16 cellular contexts compared by ENCODE assay signal in the genomic region with DNA sequence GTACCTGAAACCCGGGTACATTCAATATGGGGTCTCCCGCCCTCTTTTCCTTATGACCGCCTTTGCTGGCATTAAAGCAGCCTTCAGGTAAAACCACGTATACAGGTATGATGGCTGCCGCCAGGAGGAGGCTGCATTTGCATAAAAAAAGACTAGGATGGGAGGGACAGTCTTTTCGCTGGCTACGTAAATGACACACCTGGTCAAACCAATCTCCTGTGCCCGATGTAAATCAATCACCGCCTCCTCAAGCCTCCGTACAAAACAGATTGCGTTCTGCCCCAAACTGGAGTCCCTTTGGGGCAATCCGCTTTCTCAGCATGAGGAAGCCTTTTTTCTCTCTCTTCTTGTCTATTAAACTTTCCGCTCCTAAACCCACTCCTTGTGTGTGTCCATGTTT. TPM values are rescaled to one million over a fixed set of nuclear protein-coding genes. Genes with fewer than 3 reads are reported as not detected.
DNase-seq lines count a peak whose midpoint lies in the region; ATAC-seq and TF ChIP-seq lines count a peak whose summit lies in the region.
"Had no signal": no experiment of that assay in that cellular context is flagged by ENCODE, and none has a peak within 500 bp of the region (broad histone marks: within the 10 kb centered on the region; RNA-seq: fewer than 3 reads in every experiment).

No MANE protein-coding gene starts in this region.

- H3K9ac ChIP-seq in endodermal cell (ENCODE audit: extremely low read depth, low read length, poor library complexity, severe bottlenecking), result no peak overlapping the region
- H3K9ac ChIP-seq in mesendoderm (ENCODE audit: low read length), result peak overlapping the region; percentile 33

- peak overlapping the region; percentile 8 for H3K4me2 ChIP-seq in mesendoderm (ENCODE audit: low read length)

- no peaks in the 10 kb centered on the region for H3K79me1 ChIP-seq in mesendoderm (ENCODE audit: low read length)

- H2AK5ac ChIP-seq in mesendoderm (ENCODE audit: low read length), result no peak overlapping the region

- H3K4me1 ChIP-seq in endodermal cell (ENCODE audit: control insufficient read depth, insufficient read depth, low read length) (no peaks in the 10 kb centered on the region), mesendoderm (ENCODE audit: control insufficient read depth, low read depth, low read length) (peaks cover 5% of the 10 kb centered on the region)
- H3K4me1 ChIP-seq: upper lobe of left lung had no signal

- peaks cover 35% of the 10 kb centered on the region for H3K9me3 Mint-ChIP-seq in endodermal cell
- peaks cover 6 to 9% of the 10 kb centered on the region in 2 donors for H3K9me3 Mint-ChIP-seq in activated T-cell treated with anti-CD3 and anti-CD28 coated beads, Interleukin-2, amount 50 U/mL, for 72 hours

- H2BK120ac ChIP-seq in mesendoderm (ENCODE audit: low read depth, low read length), result no peak overlapping the region

- no peak overlapping the region for H4K5ac ChIP-seq in mesendoderm (ENCODE audit: low read length)

- H3K4me3 ChIP-seq in endodermal cell (ENCODE audit: low read length), result peak overlapping the region; percentile 37
- no peak overlapping the region for H3K4me3 ChIP-seq in mesendoderm (ENCODE audit: low read length)
- H3K4me3 ChIP-seq: coronary artery, upper lobe of left lung had no signal

- no peak overlapping the region for H4K8ac ChIP-seq in mesendoderm (ENCODE audit: low read depth, low read length)

- peak; percentile 90 for DNase-seq in DMS53 (lab: John Stamatoyannopoulos, UW)
- peak; percentile 24 for DNase-seq in NCI-H345 treated with DMSO at 0.1 percent for 48 hours (lab: John Stamatoyannopoulos, UW; ENCODE audit: unreplicated experiment)
- DNase-seq in endodermal cell, result peak; percentile 93
- DNase-seq in mesendoderm, result peak; percentile 84
- no peak for DNase-seq in NOMO-1 treated with dmso at 0.1 percent for 144 hours (lab: John Stamatoyannopoulos, UW; ENCODE audit: unreplicated experiment)
- no peak for DNase-seq in activated T-cell treated with anti-CD3 and anti-CD28 coated beads, Interleukin-2, amount 50 U/mL, for 72 hours
- DNase-seq in stimulated activated CD4-positive, alpha-beta T cell treated with anti-CD3 and anti-CD28 coated beads, Interleukin-1b, Interleukin-23, amount 100 ng/mL, for 48 hours, result no peak
- no peak for DNase-seq in AG08395 (ENCODE audit: low spot score)
- DNase-seq: activated CD8-positive, alpha-beta T cell treated with anti-CD3 and anti-CD28 coated beads for 36 hours; MV-4-11; OCI-M1; T-helper 17 cell had no signal

- no peak overlapping the region for H2BK15ac ChIP-seq in mesendoderm (replicated peaks; ENCODE audit: low read depth)

- H3K27ac Mint-ChIP-seq in endodermal cell, result peak overlapping the region; percentile 68
- H3K27ac Mint-ChIP-seq in activated T-cell treated with anti-CD3 and anti-CD28 coated beads, Interleukin-2, amount 50 U/mL, for 72 hours, result no peak overlapping the region
- H3K27ac Mint-ChIP-seq: activated CD8-positive, alpha-beta T cell treated with anti-CD3 and anti-CD28 coated beads for 36 hours; activated naive CD4-positive, alpha-beta T cell treated with anti-CD3 and anti-CD28 coated beads, Interleukin-2, amount 50 U/mL, for 24 hours; T-helper 17 cell had no signal

- H3K27me3 ChIP-seq in endodermal cell (ENCODE audit: control insufficient read depth, insufficient read depth, low read length, poor library complexity, severe bottlenecking), result no peaks in the 10 kb centered on the region
- H3K27me3 ChIP-seq in mesendoderm (ENCODE audit: insufficient read depth, low read length, poor library complexity), result no peaks in the 10 kb centered on the region
- H3K27me3 ChIP-seq: upper lobe of left lung had no signal

- H3K79me2 ChIP-seq in mesendoderm (ENCODE audit: control insufficient read depth, insufficient read depth, low read length), result no peaks in the 10 kb centered on the region

- no peak for ATAC-seq in activated T-cell treated with anti-CD3 and anti-CD28 coated beads, Interleukin-2, amount 50 U/mL, for 72 hours (replicated peaks in 1 of 2)
- ATAC-seq: activated CD8-positive, alpha-beta T cell treated with anti-CD3 and anti-CD28 coated beads for 36 hours; T-helper 17 cell had no signal

- H3K27ac ChIP-seq in endodermal cell (ENCODE audit: low read depth, low read length) (no peak overlapping the region), mesendoderm (ENCODE audit: low read depth, low read length) (no peak overlapping the region)
- H3K27ac ChIP-seq: coronary artery, HL-60, upper lobe of left lung had no signal

- peaks cover 30% of the 10 kb centered on the region for H3K9me3 ChIP-seq in endodermal cell (ENCODE audit: control insufficient read depth, low read length)

- H3K4ac ChIP-seq in mesendoderm (ENCODE audit: low read depth, low read length), result no peak overlapping the region

- no peaks in the 10 kb centered on the region for H3K27me3 Mint-ChIP-seq in endodermal cell (ENCODE audit: insufficient read depth)
- H3K27me3 Mint-ChIP-seq in activated T-cell treated with anti-CD3 and anti-CD28 coated beads, Interleukin-2, amount 50 U/mL, for 72 hours (ENCODE audit: low read depth), result peaks cover 16% of the 10 kb centered on the region

- H3K36me3 ChIP-seq in endodermal cell (ENCODE audit: control insufficient read depth, insufficient read depth, low read length), result no peaks in the 10 kb centered on the region
- no peaks in the 10 kb centered on the region for H3K36me3 ChIP-seq in mesendoderm (ENCODE audit: control insufficient read depth, insufficient read depth, low read length)
- H3K36me3 ChIP-seq: upper lobe of left lung had no signal

- 36 to 41% methylated on average over 9 to 13 of the region's 13 CpGs for WGBS in endodermal cell (ENCODE audit: insufficient coverage in 1 of 2, insufficient read length in 1 of 2), 2 experiments
- WGBS in mesendoderm (ENCODE audit: extremely low coverage, insufficient coverage, low lambda C conversion rate), result no CpG with 5 or more reads among the region's 13 CpGs

- H3K4me1 Mint-ChIP-seq in endodermal cell, result peaks cover 7% of the 10 kb centered on the region
- H3K4me1 Mint-ChIP-seq in activated T-cell treated with anti-CD3 and anti-CD28 coated beads, Interleukin-2, amount 50 U/mL, for 72 hours (ENCODE audit: low read depth), result no peaks in the 10 kb centered on the region
- H3K4me1 Mint-ChIP-seq: activated naive CD4-positive, alpha-beta T cell treated with anti-CD3 and anti-CD28 coated beads, Interleukin-2, amount 50 U/mL, for 24 hours had no signal

- peak overlapping the region; percentile 49 for H3K4me3 Mint-ChIP-seq in endodermal cell
- no peak overlapping the region for H3K4me3 Mint-ChIP-seq in activated T-cell treated with anti-CD3 and anti-CD28 coated beads, Interleukin-2, amount 50 U/mL, for 72 hours
- H3K4me3 Mint-ChIP-seq: activated CD8-positive, alpha-beta T cell treated with anti-CD3 and anti-CD28 coated beads for 36 hours; activated naive CD4-positive, alpha-beta T cell treated with anti-CD3 and anti-CD28 coated beads, Interleukin-2, amount 50 U/mL, for 24 hours; T-helper 17 cell had no signal

- H3K18ac ChIP-seq in mesendoderm (ENCODE audit: low read length), result no peak overlapping the region

- H3K56ac ChIP-seq in mesendoderm (ENCODE audit: low read length), result no peak overlapping the region

- no peak overlapping the region for H3K23ac ChIP-seq in mesendoderm (ENCODE audit: low read length)

- peaks cover 4% of the 10 kb centered on the region for H3K36me3 Mint-ChIP-seq in endodermal cell (ENCODE audit: low read depth)
- peaks cover 5 to 7% of the 10 kb centered on the region in 2 donors for H3K36me3 Mint-ChIP-seq in activated T-cell treated with anti-CD3 and anti-CD28 coated beads, Interleukin-2, amount 50 U/mL, for 72 hours (ENCODE audit: insufficient read depth in 2 of 2)

- peak; percentile 51 for TF ChIP-seq CTCF in endodermal cell (conservative IDR thresholded peaks at IDR 0.05)

- H2BK5ac ChIP-seq in mesendoderm (ENCODE audit: low read length), result no peak overlapping the region

RNA-seq across cellular contexts. Expression of a gene that starts 8.1 kb away (rescaled TPM):
- total RNA-seq in endodermal cell, result under 1 TPM; 0.22 to 0.27 TPM
- 2.5 TPM for polyA plus RNA-seq in endodermal cell (2013, experiment 1 of 2)
- polyA plus RNA-seq in endodermal cell (2013, experiment 2 of 2), result 1.4 TPM
- polyA plus RNA-seq in mesendoderm (2013, experiment 1 of 2), result 1.6 TPM
- polyA plus RNA-seq in mesendoderm (2013, experiment 2 of 2), result 1.8 TPM
- total RNA-seq in activated T-cell treated with anti-CD3 and anti-CD28 coated beads, Interleukin-2, amount 50 U/mL, for 72 hours, result 10 to 100 TPM; 11.1 to 16.1 TPM

RNA-seq across cellular contexts. Expression of a gene that starts 15.2 kb away (rescaled TPM):
- 10 to 100 TPM; 39.7 to 40.6 TPM for total RNA-seq in endodermal cell
- polyA plus RNA-seq in endodermal cell (2013, experiment 1 of 2), result 32.6 TPM
- polyA plus RNA-seq in endodermal cell (2013, experiment 2 of 2), result 30.3 TPM
- polyA plus RNA-seq in mesendoderm (2013, experiment 1 of 2), result 30.2 TPM
- polyA plus RNA-seq in mesendoderm (2013, experiment 2 of 2), result 32.0 TPM
- total RNA-seq in activated T-cell treated with anti-CD3 and anti-CD28 coated beads, Interleukin-2, amount 50 U/mL, for 72 hours, result 10 to 100 TPM; 39.5 to 40.0 TPM

Comparison
In these comparisons a context has a peak if more than half of its experiments do, and no peak if none do; other contexts are left out.
1. DNase-seq: peak in DMS53 (single experiment), NCI-H345 treated with DMSO at 0.1 percent for 48 hours (single experiment), endodermal cell (single experiment) and mesendoderm (single experiment); none in NOMO-1 treated with dmso at 0.1 percent for 144 hours (single experiment), activated T-cell treated with anti-CD3 and anti-CD28 coated beads, Interleukin-2, amount 50 U/mL, for 72 hours (0 of 2), stimulated activated CD4-positive, alpha-beta T cell treated with anti-CD3 and anti-CD28 coated beads, Interleukin-1b, Interleukin-23, amount 100 ng/mL, for 48 hours (single experiment) and AG08395 (single experiment).
2. RNA of a gene that starts 8.1 kb away (total RNA-seq): 11.1 to 16.1 TPM in activated T-cell treated with anti-CD3 and anti-CD28 coated beads, Interleukin-2, amount 50 U/mL, for 72 hours; 0.22 to 0.27 TPM in endodermal cell; every median in the first group is over 4 times any median in the second.